13 cellular contexts compared by ENCODE assay signal in the genomic region with DNA sequence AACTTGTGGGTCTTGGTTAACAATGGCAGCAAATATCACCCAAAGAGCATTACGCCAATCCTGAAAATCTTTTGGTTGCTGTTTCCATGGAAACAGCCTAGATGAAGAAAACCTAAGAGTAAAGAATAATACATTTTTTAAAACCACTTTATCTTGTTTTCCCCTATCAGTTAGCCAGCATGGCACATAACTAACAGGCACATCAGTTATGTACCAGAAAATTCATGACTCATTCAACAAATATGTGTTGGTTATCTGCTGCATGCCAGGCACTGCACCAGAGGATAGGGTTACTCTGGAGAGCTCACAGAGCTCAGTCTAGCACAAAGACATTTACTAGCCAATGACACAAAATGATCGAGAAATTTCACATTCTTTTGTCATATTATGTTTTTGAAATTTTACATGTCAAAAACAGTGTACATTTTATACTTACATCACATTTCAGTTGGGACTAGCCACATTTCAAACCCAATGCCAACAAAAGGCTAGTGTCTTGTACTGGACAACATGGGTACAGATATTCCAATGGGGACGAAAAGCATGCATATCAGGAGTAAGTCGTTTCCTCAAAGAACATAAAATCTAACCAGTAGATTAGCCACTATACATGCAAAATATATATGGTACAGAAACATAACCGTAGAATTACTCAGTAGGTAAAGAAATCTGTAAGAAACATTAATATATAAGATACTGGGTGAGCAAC. TPM values are rescaled to one million over a fixed set of nuclear protein-coding genes. Genes with fewer than 3 reads are reported as not detected.
DNase-seq lines count a peak whose midpoint lies in the region; ATAC-seq, FAIRE-seq and TF ChIP-seq lines count a peak whose summit lies in the region.
"Had no signal": no experiment of that assay in that cellular context is flagged by ENCODE, and none has a peak within 500 bp of the region (broad histone marks: within the 10 kb centered on the region; RNA-seq: fewer than 3 reads in every experiment).

No MANE protein-coding gene starts in this region.

- TF ChIP-seq POLR2A in H54 (IDR thresholded peaks at IDR 0.05; ENCODE audit: low read depth, low read length): no peak

- H3K4me1 ChIP-seq in foreskin keratinocyte: peaks cover 15% of the 10 kb centered on the region
- H3K4me1 ChIP-seq: uterus had no signal

- peaks cover 27% of the 10 kb centered on the region for H3K4me1 Mint-ChIP-seq in progenitor cell of endocrine pancreas (ENCODE audit: low read depth)

- no peak overlapping the region for H3K27ac ChIP-seq in foreskin keratinocyte
- H3K27ac ChIP-seq: uterus had no signal

- no peak overlapping the region for H3K4me3 Mint-ChIP-seq in progenitor cell of endocrine pancreas (ENCODE audit: low read depth)
- H3K4me3 Mint-ChIP-seq: activated naive CD8-positive, alpha-beta T cell treated with anti-CD3 and anti-CD28 coated beads for 36 hours had no signal

- FAIRE-seq in H54 (lab: Jason Lieb, UNC): peak; percentile 80

- ATAC-seq in foreskin keratinocyte: peak; percentile 98
- ATAC-seq in GM21423 (IDR thresholded peaks at IDR 0.05; ENCODE audit: unreplicated experiment): no peak
- no peak for ATAC-seq in GM18498 (IDR thresholded peaks at IDR 0.05; ENCODE audit: unreplicated experiment)

- H3K27me3 ChIP-seq in foreskin keratinocyte: no peaks in the 10 kb centered on the region
- H3K27me3 ChIP-seq: uterus had no signal

- H3K9me3 Mint-ChIP-seq in progenitor cell of endocrine pancreas (ENCODE audit: low read depth): no peaks in the 10 kb centered on the region
- H3K9me3 Mint-ChIP-seq: activated naive CD8-positive, alpha-beta T cell treated with anti-CD3 and anti-CD28 coated beads for 36 hours had no signal

- H3K27me3 Mint-ChIP-seq in progenitor cell of endocrine pancreas: no peaks in the 10 kb centered on the region
- H3K27me3 Mint-ChIP-seq: activated naive CD8-positive, alpha-beta T cell treated with anti-CD3 and anti-CD28 coated beads for 36 hours had no signal

- no peak for TF ChIP-seq CTCF in foreskin keratinocyte (conservative IDR thresholded peaks at IDR 0.05)
- no peak for TF ChIP-seq CTCF in progenitor cell of endocrine pancreas (IDR thresholded peaks at IDR 0.05; ENCODE audit: unreplicated experiment)

- peak overlapping the region; percentile 57 for H3K27ac Mint-ChIP-seq in progenitor cell of endocrine pancreas
- H3K27ac Mint-ChIP-seq: activated naive CD8-positive, alpha-beta T cell treated with anti-CD3 and anti-CD28 coated beads for 36 hours had no signal

- DNase-seq in H54 (ENCODE audit: insufficient read length, low spot score) (no peak), SW 1271 (lab: John Stamatoyannopoulos, UW) (peak; percentile 42 to 87), foreskin keratinocyte (peak; percentile 59 to 77), progenitor cell of endocrine pancreas (ENCODE audit: low spot score, unreplicated experiment) (no peak), NCI-H2107 treated with DMSO at 0.1 percent for 48 hours (lab: John Stamatoyannopoulos, UW; ENCODE audit: unreplicated experiment) (no peak), activated gamma-delta T cell (lab: John Stamatoyannopoulos, UW) (no peak)
- DNase-seq: activated naive CD8-positive, alpha-beta T cell treated with anti-CD3 and anti-CD28 coated beads for 36 hours; NCI-H1105; stimulated activated CD4-positive, alpha-beta T cell treated with anti-CD3 and anti-CD28 coated beads, Interleukin-2, amount 100 ng/mL, for 24 hours; T-helper 9 cell; uterus had no signal

- H3K36me3 Mint-ChIP-seq in progenitor cell of endocrine pancreas (ENCODE audit: insufficient read depth): no peaks in the 10 kb centered on the region
- H3K36me3 Mint-ChIP-seq: activated naive CD8-positive, alpha-beta T cell treated with anti-CD3 and anti-CD28 coated beads for 36 hours had no signal

RNA-seq across cellular contexts. Expression of a gene that starts 20.3 kb away (rescaled TPM):
- total RNA-seq in foreskin keratinocyte (17.6 and 19.4 TPM in 2 replicates), progenitor cell of endocrine pancreas (32.7 and 33.7 TPM in 2 replicates)
- 4.3 and 4.8 TPM in 2 replicates for polyA plus RNA-seq in foreskin keratinocyte

RNA-seq across cellular contexts. Expression of a gene that starts 21.7 kb away (rescaled TPM):
- total RNA-seq in foreskin keratinocyte (153 and 159 TPM in 2 replicates), progenitor cell of endocrine pancreas (153 TPM in 2 replicates)
- 226 and 227 TPM in 2 replicates for polyA plus RNA-seq in foreskin keratinocyte

Comparison
In these comparisons a context has a peak if more than half of its experiments do, and no peak if none do; other contexts are left out.
1. DNase-seq: peak in SW 1271 (2 of 2) and foreskin keratinocyte (2 of 2); none in H54 (single experiment), progenitor cell of endocrine pancreas (single experiment), NCI-H2107 treated with DMSO at 0.1 percent for 48 hours (single experiment) and activated gamma-delta T cell (single experiment).